ENCODE assay signal across 25 cellular contexts in genomic region chr7:1576521-1577253, GRCh38. TPM values are rescaled to one million over a fixed set of nuclear protein-coding genes. Genes with fewer than 3 reads are reported as not detected.
A peak's percentile ranks its signal among the peaks of the same experiment; 100 is the strongest.
DNase-seq lines count a peak whose midpoint lies in the region; ATAC-seq and TF ChIP-seq lines count a peak whose summit lies in the region.
"Had no signal": no experiment of that assay in that cellular context is flagged by ENCODE, and none has a peak within 500 bp of the region (broad histone marks: within the 10 kb centered on the region; RNA-seq: fewer than 3 reads in every experiment).

No MANE protein-coding gene starts in this region.

- no peak overlapping the region for H4K5ac ChIP-seq in mesendoderm (ENCODE audit: low read length)

- no peak overlapping the region for H3K18ac ChIP-seq in mesendoderm (ENCODE audit: low read length)

- ATAC-seq in Right ventricle myocardium inferior (no peak), heart right ventricle (no peak), HG03196 (IDR thresholded peaks at IDR 0.05; ENCODE audit: unreplicated experiment) (no peak)

- peaks cover 0 to 26% (median 7%) of the 10 kb centered on the region in 9 donors for H3K4me1 ChIP-seq in heart right ventricle
- H3K4me1 ChIP-seq in NT2/D1 (ENCODE audit: insufficient read depth, insufficient read length) = peaks cover 11% of the 10 kb centered on the region
- no peaks in the 10 kb centered on the region for H3K4me1 ChIP-seq in mesendoderm (ENCODE audit: control insufficient read depth, low read depth, low read length)
- H3K4me1 ChIP-seq: BE2C had no signal

- H2BK5ac ChIP-seq in mesendoderm (ENCODE audit: low read length) = no peak overlapping the region

- H3K79me2 ChIP-seq in mesendoderm (ENCODE audit: control insufficient read depth, insufficient read depth, low read length) = no peaks in the 10 kb centered on the region

- H3K23ac ChIP-seq in mesendoderm (ENCODE audit: low read length) = no peak overlapping the region

- no peaks in the 10 kb centered on the region for H3K27me3 ChIP-seq in heart right ventricle
- H3K27me3 ChIP-seq in NT2/D1 (ENCODE audit: insufficient read depth, insufficient read length) = no peaks in the 10 kb centered on the region
- no peaks in the 10 kb centered on the region for H3K27me3 ChIP-seq in mesendoderm (ENCODE audit: insufficient read depth, low read length, poor library complexity)
- H3K27me3 ChIP-seq: BE2C had no signal

- H3K27ac ChIP-seq in heart right ventricle (no peak overlapping the region), mesendoderm (ENCODE audit: low read depth, low read length) (no peak overlapping the region)
- H3K27ac ChIP-seq: 22Rv1, GM23248 had no signal

- no peak overlapping the region for H2BK120ac ChIP-seq in mesendoderm (ENCODE audit: low read depth, low read length)

- no peak overlapping the region for H4K8ac ChIP-seq in mesendoderm (ENCODE audit: low read depth, low read length)

- H3K9ac ChIP-seq in NT2/D1 (ENCODE audit: insufficient read length, low read depth) (no peak overlapping the region), mesendoderm (ENCODE audit: low read length) (no peak overlapping the region)
- H3K9ac ChIP-seq: GM23248 had no signal

- H3K4me2 ChIP-seq in mesendoderm (ENCODE audit: low read length) = no peak overlapping the region

- DNase-seq in Right ventricle myocardium inferior (ENCODE audit: missing footprints) = peak; percentile 34
- DNase-seq in heart right ventricle = no peak
- DNase-seq in NT2/D1 (ENCODE audit: low read depth, low spot score) = peak; percentile 98
- peak; percentile 98 for DNase-seq in iPS DF 19.7 (ENCODE audit: low read depth, low spot score)
- DNase-seq in mesendoderm = peak; percentile 96
- no peak for DNase-seq in NOMO-1 treated with DMSO at 0.1 percent for 48 hours (lab: John Stamatoyannopoulos, UW; ENCODE audit: unreplicated experiment)
- DNase-seq in SHP77 (lab: John Stamatoyannopoulos, UW) = no peak
- DNase-seq: ACHN; BE2C; CD8-positive, alpha-beta memory T cell; DND-41; GM23248; NCI-H1048; NCI-H1417; NCI-H1694; NCI-H2029 treated with DMSO at 0.1 percent for 48 hours; NCI-H446 treated with DMSO at 0.1 percent for 48 hours; NCI-H526; NCI-H82; NK-92 treated with Interleukin-12 subunit alpha and Interleukin-12 subunit beta, amount 100 ng/mL, for 24 hours; RPMI8226; SHP77 treated with DMSO at 0.1 percent for 48 hours had no signal

- no peaks in the 10 kb centered on the region for H3K9me3 ChIP-seq in heart right ventricle
- peaks cover 5% of the 10 kb centered on the region; the same call in 1 of the 2 replicates for H3K9me3 ChIP-seq in NT2/D1 (ENCODE audit: insufficient read depth, low read length)
- H3K9me3 ChIP-seq: BE2C had no signal

- H3K4me3 ChIP-seq in heart right ventricle = no peak overlapping the region
- H3K4me3 ChIP-seq in NT2/D1 (ENCODE audit: insufficient read length, low read depth) = no peak overlapping the region
- H3K4me3 ChIP-seq in mesendoderm (ENCODE audit: low read length) = no peak overlapping the region
- H3K4me3 ChIP-seq: GM23248 had no signal

- H3K56ac ChIP-seq in mesendoderm (ENCODE audit: low read length) = no peak overlapping the region

- no peak overlapping the region for H2AK5ac ChIP-seq in mesendoderm (ENCODE audit: low read length)

- no peak overlapping the region for H3K4ac ChIP-seq in mesendoderm (ENCODE audit: low read depth, low read length)

- no peaks in the 10 kb centered on the region for H3K79me1 ChIP-seq in mesendoderm (ENCODE audit: low read length)

- intact Hi-C loops in Right ventricle myocardium inferior (cut with DNase I) = loop anchor here (5.0 kb wide), 1 partner anchor 71 kb away; no protein-coding TSS in a partner anchor
- intact Hi-C loops in heart right ventricle (cut with DNase I) = loop anchor here in 5 of 10 donors (5.0 to 10.0 kb wide), 7 partner anchors 178 to 778 kb away; partner anchors contain the start of gene EIF3B (in 1 of the 5)

- no peak for TF ChIP-seq CTCF in heart right ventricle (IDR thresholded peaks at IDR 0.05)

- WGBS in heart right ventricle, 2 donors = 65 to 73% methylated on average over 15 of the region's 15 CpGs
- WGBS in mesendoderm (ENCODE audit: extremely low coverage, insufficient coverage, low lambda C conversion rate) = no CpG with 5 or more reads among the region's 15 CpGs

- H3K36me3 ChIP-seq in heart right ventricle (no peaks in the 10 kb centered on the region), NT2/D1 (ENCODE audit: insufficient read depth, insufficient read length, low read length) (peaks cover 3% of the 10 kb centered on the region), mesendoderm (ENCODE audit: control insufficient read depth, insufficient read depth, low read length) (no peaks in the 10 kb centered on the region)
- H3K36me3 ChIP-seq: BE2C had no signal

- H2BK15ac ChIP-seq in mesendoderm (replicated peaks; ENCODE audit: low read depth) = no peak overlapping the region

RNA-seq across cellular contexts. Expression of gene PSMG3, which starts 6.9 kb away (rescaled TPM):
- total RNA-seq in Right ventricle myocardium inferior (13.3 TPM), heart right ventricle (10 to 100 TPM in 8 of 10 donors, 1 to 10 TPM in 2; 7.3 to 14.1 (median 11.1) TPM)
- 10 to 100 TPM; 44.6 to 45.7 TPM for polyA plus RNA-seq in heart right ventricle
- 13.5 TPM for polyA plus RNA-seq in mesendoderm (2013, experiment 1 of 2)
- 12.9 TPM for polyA plus RNA-seq in mesendoderm (2013, experiment 2 of 2)

RNA-seq across cellular contexts. Expression of gene TMEM184A, which starts 20.7 kb away (rescaled TPM):
- 0.32 TPM for total RNA-seq in Right ventricle myocardium inferior
- under 1 TPM; 0.09 to 0.85 (median 0.51) TPM for total RNA-seq in heart right ventricle
- polyA plus RNA-seq in heart right ventricle = 1 to 10 TPM in 1 of 2 donors, under 1 TPM in 1; 0.45 to 1.2 TPM
- 0.72 TPM for polyA plus RNA-seq in mesendoderm (2013, experiment 1 of 2)
- polyA plus RNA-seq in mesendoderm (2013, experiment 2 of 2) = 0.78 TPM
- total RNA-seq: CD8-positive, alpha-beta memory T cell; GM23248 had no signal
- polyA plus RNA-seq: CD14-positive monocyte; CD8-positive, alpha-beta memory T cell; GM23248 had no signal

RNA-seq across cellular contexts. Expression of gene MAFK, which starts 46.2 kb away (rescaled TPM):
- 50.8 TPM for total RNA-seq in Right ventricle myocardium inferior
- 100 to 1,000 TPM in 5 of 10 donors, 10 to 100 TPM in 5; 58.6 to 180 (median 106) TPM for total RNA-seq in heart right ventricle
- 100 to 1,000 TPM in 1 of 2 donors, 10 to 100 TPM in 1; 82.1 to 102 TPM for polyA plus RNA-seq in heart right ventricle
- 5.8 TPM for polyA plus RNA-seq in mesendoderm (2013, experiment 1 of 2)
- polyA plus RNA-seq in mesendoderm (2013, experiment 2 of 2) = 5.8 TPM

Comparison
In these comparisons a context has a peak if more than half of its experiments do, and no peak if none do; other contexts are left out.
1. DNase-seq: peak in Right ventricle myocardium inferior (single experiment), NT2/D1 (single experiment), iPS DF 19.7 (single experiment) and mesendoderm (single experiment); none in heart right ventricle (0 of 2), NOMO-1 treated with DMSO at 0.1 percent for 48 hours (single experiment) and SHP77 (0 of 2).